8 cellular contexts compared by ENCODE assay signal in the genomic region with DNA sequence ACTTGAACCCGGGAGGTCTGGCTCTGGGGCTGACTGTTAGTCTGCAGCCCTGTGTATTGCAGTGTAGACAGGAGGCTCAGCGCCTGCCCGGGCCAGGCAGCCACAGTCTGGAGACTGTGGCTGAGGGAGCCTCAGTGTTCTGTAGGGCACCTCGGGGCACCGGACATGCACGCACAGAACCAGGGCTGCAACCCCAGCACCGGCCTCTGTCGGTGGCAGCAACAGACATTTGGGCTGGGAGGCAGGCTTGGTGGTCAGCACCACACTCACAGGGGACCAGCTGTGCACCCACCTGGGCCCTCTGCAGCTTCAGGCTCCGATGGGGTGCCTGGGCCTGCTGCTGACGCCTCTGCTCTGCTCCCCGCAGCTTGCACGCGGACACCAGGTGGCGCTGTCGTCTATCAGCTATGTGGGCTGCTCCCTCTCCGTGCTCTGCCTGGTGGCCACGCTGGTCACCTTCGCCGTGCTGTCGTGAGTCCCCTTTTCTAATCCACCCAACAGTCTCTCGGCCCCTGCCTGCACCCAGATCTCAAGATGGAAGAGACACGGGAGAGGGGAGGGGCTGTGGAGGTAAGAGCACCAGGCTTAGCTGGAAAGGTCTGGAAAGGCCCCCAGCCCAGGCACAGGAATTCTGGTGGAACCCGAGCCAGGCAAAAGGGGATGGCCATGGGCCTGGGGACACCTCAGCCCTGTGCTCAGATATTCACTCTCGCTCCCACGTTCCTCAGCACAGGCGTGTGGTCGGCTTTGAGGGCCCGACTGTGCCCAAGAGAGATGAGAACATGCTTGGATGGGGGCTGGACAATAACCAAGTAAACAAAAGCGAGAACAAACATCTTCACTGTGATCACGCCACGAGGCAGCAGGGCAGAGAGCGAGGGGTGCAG.
DNase-seq lines count a peak whose midpoint lies in the region; ATAC-seq and TF ChIP-seq lines count a peak whose summit lies in the region.

No MANE protein-coding gene starts in this region.

- no peak overlapping the region for H3K27ac ChIP-seq in CD4-positive, CD25-positive, alpha-beta regulatory T cell (ENCODE audit: insufficient read depth, low read length, poor library complexity, severe bottlenecking)
- H3K27ac ChIP-seq in fibroblast of lung (ENCODE audit: insufficient read depth, low read length) = no peak overlapping the region
- H3K27ac ChIP-seq in neural cell (ENCODE audit: low read length) = no peak overlapping the region
- H3K27ac ChIP-seq in stomach = peak overlapping the region in 1 of 5 donors; percentile 7

- TF ChIP-seq POLR2A in stomach (IDR thresholded peaks at IDR 0.05) = no peak

- H3K27me3 Mint-ChIP-seq in CD4-positive, CD25-positive, alpha-beta regulatory T cell = peaks cover 3% of the 10 kb centered on the region
- H3K27me3 Mint-ChIP-seq in activated T-cell treated with anti-CD3 and anti-CD28 coated beads, Interleukin-2, amount 50 U/mL, for 4 hours (ENCODE audit: low read depth) = peaks cover 7% of the 10 kb centered on the region

- H3K4me2 ChIP-seq in fibroblast of lung (ENCODE audit: extremely low read depth, insufficient read depth, low read length) (no peak overlapping the region), neural cell (ENCODE audit: low read length) (no peak overlapping the region)

- peaks cover 5% of the 10 kb centered on the region for H3K4me1 ChIP-seq in CD4-positive, CD25-positive, alpha-beta regulatory T cell (ENCODE audit: control insufficient read depth, insufficient read depth, low read length, poor library complexity, severe bottlenecking)
- H3K4me1 ChIP-seq in fibroblast of lung (ENCODE audit: control insufficient read depth, extremely low read depth, insufficient read depth, low read length) (no peaks in the 10 kb centered on the region), stomach (peaks cover 0 to 12% (median 9%) of the 10 kb centered on the region in 4 donors)

- peaks cover 0 to 1% (median 0%) of the 10 kb centered on the region in 7 donors for H3K9me3 Mint-ChIP-seq in CD4-positive, CD25-positive, alpha-beta regulatory T cell
- H3K9me3 Mint-ChIP-seq in activated T-cell treated with anti-CD3 and anti-CD28 coated beads, Interleukin-2, amount 50 U/mL, for 4 hours = no peaks in the 10 kb centered on the region

- WGBS in stomach, 5 donors = 29 to 34% (median 31%) methylated on average over 22 to 32 of the region's 32 CpGs

- no peak overlapping the region for H2AFZ ChIP-seq in fibroblast of lung (ENCODE audit: low read length)
- no peak overlapping the region for H2AFZ ChIP-seq in neural cell (ENCODE audit: low read depth, low read length)

- no peaks in the 10 kb centered on the region for H3K36me3 ChIP-seq in CD4-positive, CD25-positive, alpha-beta regulatory T cell (ENCODE audit: control insufficient read depth, insufficient read depth, low read length)
- H3K36me3 ChIP-seq in fibroblast of lung (ENCODE audit: control insufficient read depth, insufficient read depth, low read length) (no peaks in the 10 kb centered on the region), neural cell (ENCODE audit: insufficient read depth, low read length) (no peaks in the 10 kb centered on the region), stomach (peaks cover 0 to 10% (median 2%) of the 10 kb centered on the region in 4 donors)

- DNase-seq in CD4-positive, CD25-positive, alpha-beta regulatory T cell = peak; percentile 54 to 66 (median 59)
- peak; percentile 85 for DNase-seq in OCI-M1 (lab: John Stamatoyannopoulos, UW)
- DNase-seq in activated T-cell treated with anti-CD3 and anti-CD28 coated beads, Interleukin-2, amount 50 U/mL, for 4 hours = peak; percentile 80
- DNase-seq in fibroblast of lung (ENCODE audit: low read depth in 2 of 2) = peak; percentile 25 to 61
- DNase-seq in stomach = peak; percentile 87

- H3K79me2 ChIP-seq in fibroblast of lung (ENCODE audit: control insufficient read depth, insufficient read depth, low read length) (no peaks in the 10 kb centered on the region), neural cell (replicated peaks; ENCODE audit: insufficient read depth, low read length) (no peaks in the 10 kb centered on the region)

- H3K27me3 ChIP-seq in CD4-positive, CD25-positive, alpha-beta regulatory T cell (ENCODE audit: control insufficient read depth, insufficient read depth, low read length) = no peaks in the 10 kb centered on the region
- H3K27me3 ChIP-seq in fibroblast of lung (ENCODE audit: control insufficient read depth, insufficient read depth, low read length) = no peaks in the 10 kb centered on the region
- no peaks in the 10 kb centered on the region for H3K27me3 ChIP-seq in neural cell (ENCODE audit: insufficient read depth, low read depth, low read length)
- peaks cover 0 to 11% (median 3%) of the 10 kb centered on the region in 3 donors for H3K27me3 ChIP-seq in stomach

- TF ChIP-seq RAD21 in neural cell (conservative IDR thresholded peaks at IDR 0.05) = peak; percentile 98

- peak; percentile 76 to 88 for TF ChIP-seq CTCF in fibroblast of lung (conservative IDR thresholded peaks at IDR 0.05 in 1 of 2, IDR thresholded peaks at IDR 0.05 in 1 of 2; ENCODE audit: low read depth in 1 of 2, low read length in 2 of 2)
- TF ChIP-seq CTCF in neural cell (IDR thresholded peaks at IDR 0.05; ENCODE audit: poor library complexity, severe bottlenecking) = peak; percentile 98
- peak in 5 of 7 experiments; percentile 72 to 92 (median 77) for TF ChIP-seq CTCF in stomach (IDR thresholded peaks at IDR 0.05)

- peak; percentile 30 to 70 for ATAC-seq in CD4-positive, CD25-positive, alpha-beta regulatory T cell (ENCODE audit: low read depth in 2 of 2)
- peak; percentile 69 for ATAC-seq in GM19397 (IDR thresholded peaks at IDR 0.05; ENCODE audit: unreplicated experiment)
- peak; percentile 53 for ATAC-seq in HG03565 (IDR thresholded peaks at IDR 0.05; ENCODE audit: unreplicated experiment)
- ATAC-seq in activated T-cell treated with anti-CD3 and anti-CD28 coated beads, Interleukin-2, amount 50 U/mL, for 4 hours = peak; percentile 72 to 75

- H3K9me2 ChIP-seq in neural cell (ENCODE audit: insufficient read depth, low read length) = no peaks in the 10 kb centered on the region

- H3K36me3 Mint-ChIP-seq in CD4-positive, CD25-positive, alpha-beta regulatory T cell = no peaks in the 10 kb centered on the region
- H3K36me3 Mint-ChIP-seq in activated T-cell treated with anti-CD3 and anti-CD28 coated beads, Interleukin-2, amount 50 U/mL, for 4 hours (ENCODE audit: insufficient read depth) = no peaks in the 10 kb centered on the region

- peak overlapping the region in 2 of 4 donors; percentile 44 for H3K4me3 Mint-ChIP-seq in CD4-positive, CD25-positive, alpha-beta regulatory T cell
- no peak overlapping the region for H3K4me3 Mint-ChIP-seq in activated T-cell treated with anti-CD3 and anti-CD28 coated beads, Interleukin-2, amount 50 U/mL, for 4 hours

- H4K20me1 ChIP-seq in fibroblast of lung (ENCODE audit: control insufficient read depth, extremely low read depth, insufficient read depth, low read length) = no peaks in the 10 kb centered on the region
- no peaks in the 10 kb centered on the region for H4K20me1 ChIP-seq in neural cell (ENCODE audit: insufficient read depth)

- TF ChIP-seq EP300 in neural cell (conservative IDR thresholded peaks at IDR 0.05; ENCODE audit: poor library complexity, severe bottlenecking) (no peak), stomach (IDR thresholded peaks at IDR 0.05) (no peak)

- H3K27ac Mint-ChIP-seq in CD4-positive, CD25-positive, alpha-beta regulatory T cell = no peak overlapping the region

- H3K9me3 ChIP-seq in CD4-positive, CD25-positive, alpha-beta regulatory T cell (ENCODE audit: control insufficient read depth in 2 of 2, low read length in 2 of 2) = no peaks in the 10 kb centered on the region
- no peaks in the 10 kb centered on the region for H3K9me3 ChIP-seq in fibroblast of lung (ENCODE audit: control insufficient read depth, insufficient read depth, low read depth, low read length)
- no peaks in the 10 kb centered on the region for H3K9me3 ChIP-seq in neural cell (ENCODE audit: low read length)
- H3K9me3 ChIP-seq in stomach = no peaks in the 10 kb centered on the region

- H3K9ac ChIP-seq in fibroblast of lung (ENCODE audit: insufficient read depth, low read length) (no peak overlapping the region), neural cell (ENCODE audit: low read length) (peak overlapping the region; percentile 46)

- intact Hi-C loops in stomach (cut with DNase I; ENCODE audit: low total_unique reads) = no loop called here

- peaks cover 0 to 13% (median 7%) of the 10 kb centered on the region in 4 donors for H3K4me1 Mint-ChIP-seq in CD4-positive, CD25-positive, alpha-beta regulatory T cell
- peaks cover 16% of the 10 kb centered on the region for H3K4me1 Mint-ChIP-seq in activated T-cell treated with anti-CD3 and anti-CD28 coated beads, Interleukin-2, amount 50 U/mL, for 4 hours (ENCODE audit: low read depth)

- no peak overlapping the region for H3K4me3 ChIP-seq in CD4-positive, CD25-positive, alpha-beta regulatory T cell (ENCODE audit: low read depth, low read length)
- H3K4me3 ChIP-seq in fibroblast of lung (replicated peaks in 1 of 4; ENCODE audit: control extremely low read depth in 1 of 4, insufficient read depth in 1 of 4, low read depth in 3 of 4, low read length in 4 of 4) (no peak overlapping the region), neural cell (ENCODE audit: low read length) (no peak overlapping the region), stomach (no peak overlapping the region)

- H3F3A ChIP-seq in neural cell (ENCODE audit: insufficient read depth, low read length, poor library complexity, severe bottlenecking) = no peaks in the 10 kb centered on the region

TF ChIP-seq in neural cell, 6 proteins besides CTCF, POLR2A, EP300 and RAD21 (continues in another document):
- TF ChIP-seq EZH2 (IDR thresholded peaks at IDR 0.05; ENCODE audit: borderline replicate concordance, insufficient read depth, low read length, poor library complexity, severe bottlenecking) = no peak
- TF ChIP-seq SMC3 (conservative IDR thresholded peaks at IDR 0.05; ENCODE audit: poor library complexity) = peak; percentile 99
- peak; percentile 28 for TF ChIP-seq MXI1 (conservative IDR thresholded peaks at IDR 0.05; ENCODE audit: poor library complexity, severe bottlenecking)
- no peak for TF ChIP-seq TAF1 (IDR thresholded peaks at IDR 0.05; ENCODE audit: low read depth)
- no peak for TF ChIP-seq POLR2AphosphoS5 (IDR thresholded peaks at IDR 0.05)
